16 cellular contexts compared by ENCODE assay signal in genomic region chr2:191122638-191123294, GRCh38. TPM values are rescaled to one million over a fixed set of nuclear protein-coding genes. Genes with fewer than 3 reads are reported as not detected.
DNase-seq lines count a peak whose midpoint lies in the region; ATAC-seq and TF ChIP-seq lines count a peak whose summit lies in the region.
"Had no signal": no experiment of that assay in that cellular context is flagged by ENCODE, and none has a peak within 500 bp of the region (broad histone marks: within the 10 kb centered on the region; RNA-seq: fewer than 3 reads in every experiment).

No MANE protein-coding gene starts in this region.

- intact Hi-C loops in activated T-helper 1 cell treated with anti-CD3 and anti-CD28 coated beads, Interleukin-12 subunit alpha, Interleukin-12 subunit beta, Interleukin-2, Interleukin-4 antibody, amounts not matched to agents 30 ng/mL and 10 ng/mL and 1 ng/mL, durations not matched to agents 14 hours and 24 hours and 36 hours (cut with micrococcal nuclease), result no loop called here
- intact Hi-C loops in breast epithelium (cut with DNase I; ENCODE audit: low total_unique reads), result no loop called here

- no peak for TF ChIP-seq CTCF in breast epithelium (IDR thresholded peaks at IDR 0.05)

- H3K4me1 ChIP-seq in CD8-positive, alpha-beta memory T cell (ENCODE audit: insufficient read depth, low read length), result peaks cover 36% of the 10 kb centered on the region
- H3K4me1 ChIP-seq in breast epithelium, result no peaks in the 10 kb centered on the region
- H3K4me1 ChIP-seq: transverse colon had no signal

- peaks cover 71 to 90% (median 82%) of the 10 kb centered on the region in 3 donors for H3K4me1 Mint-ChIP-seq in CD8-positive, alpha-beta memory T cell
- H3K4me1 Mint-ChIP-seq in activated T-helper 1 cell treated with anti-CD3 and anti-CD28 coated beads, Interleukin-12 subunit alpha, Interleukin-12 subunit beta, Interleukin-2, Interleukin-4 antibody, amounts not matched to agents 30 ng/mL and 10 ng/mL and 1 ng/mL, durations not matched to agents 14 hours and 24 hours and 36 hours (ENCODE audit: low read depth), result peaks cover 58% of the 10 kb centered on the region

- peak overlapping the region; percentile 8 to 89 (median 62) for H3K27ac Mint-ChIP-seq in CD8-positive, alpha-beta memory T cell
- peak overlapping the region; percentile 15 for H3K27ac Mint-ChIP-seq in activated T-helper 1 cell treated with anti-CD3 and anti-CD28 coated beads, Interleukin-12 subunit alpha, Interleukin-12 subunit beta, Interleukin-2, Interleukin-4 antibody, amounts not matched to agents 30 ng/mL and 10 ng/mL and 1 ng/mL, durations not matched to agents 14 hours and 24 hours and 36 hours

- POLR2A ChIA-PET in CD8-positive, alpha-beta memory T cell (lab: Charles Lee), result no interaction called here

- no peaks in the 10 kb centered on the region for H3K36me3 ChIP-seq in CD8-positive, alpha-beta memory T cell (ENCODE audit: insufficient read depth, low read length)
- H3K36me3 ChIP-seq in breast epithelium, result no peaks in the 10 kb centered on the region
- H3K36me3 ChIP-seq: transverse colon had no signal

- H3K36me3 Mint-ChIP-seq in CD8-positive, alpha-beta memory T cell, result peaks cover 10 to 67% (median 33%) of the 10 kb centered on the region in 3 donors
- H3K36me3 Mint-ChIP-seq in activated T-helper 1 cell treated with anti-CD3 and anti-CD28 coated beads, Interleukin-12 subunit alpha, Interleukin-12 subunit beta, Interleukin-2, Interleukin-4 antibody, amounts not matched to agents 30 ng/mL and 10 ng/mL and 1 ng/mL, durations not matched to agents 14 hours and 24 hours and 36 hours (ENCODE audit: low read depth), result peaks cover 50% of the 10 kb centered on the region

- TF ChIP-seq POLR2A in breast epithelium (IDR thresholded peaks at IDR 0.05), result no peak

- no peak overlapping the region for H3K4me3 ChIP-seq in CD8-positive, alpha-beta memory T cell (ENCODE audit: low read length)
- H3K4me3 ChIP-seq in breast epithelium, result no peak overlapping the region
- H3K4me3 ChIP-seq: transverse colon had no signal

- no peaks in the 10 kb centered on the region for H3K27me3 Mint-ChIP-seq in CD8-positive, alpha-beta memory T cell
- no peaks in the 10 kb centered on the region for H3K27me3 Mint-ChIP-seq in activated T-helper 1 cell treated with anti-CD3 and anti-CD28 coated beads, Interleukin-12 subunit alpha, Interleukin-12 subunit beta, Interleukin-2, Interleukin-4 antibody, amounts not matched to agents 30 ng/mL and 10 ng/mL and 1 ng/mL, durations not matched to agents 14 hours and 24 hours and 36 hours (ENCODE audit: insufficient read depth)
- H3K27me3 Mint-ChIP-seq: naive thymus-derived CD4-positive, alpha-beta T cell had no signal

- no peaks in the 10 kb centered on the region for H3K27me3 ChIP-seq in CD8-positive, alpha-beta memory T cell (ENCODE audit: insufficient read depth, low read length, poor library complexity, severe bottlenecking)
- no peaks in the 10 kb centered on the region for H3K27me3 ChIP-seq in breast epithelium
- H3K27me3 ChIP-seq: transverse colon had no signal

- no peaks in the 10 kb centered on the region for H3K9me3 Mint-ChIP-seq in CD8-positive, alpha-beta memory T cell
- peaks cover 4% of the 10 kb centered on the region for H3K9me3 Mint-ChIP-seq in activated T-helper 1 cell treated with anti-CD3 and anti-CD28 coated beads, Interleukin-12 subunit alpha, Interleukin-12 subunit beta, Interleukin-2, Interleukin-4 antibody, amounts not matched to agents 30 ng/mL and 10 ng/mL and 1 ng/mL, durations not matched to agents 14 hours and 24 hours and 36 hours

- ATAC-seq in GM18868 (IDR thresholded peaks at IDR 0.05; ENCODE audit: unreplicated experiment) (peak; percentile 93), HG02884 (IDR thresholded peaks at IDR 0.05; ENCODE audit: unreplicated experiment) (peak; percentile 78)
- ATAC-seq: left ventricle myocardium superior; naive thymus-derived CD4-positive, alpha-beta T cell; SK-N-SH treated with all-trans-retinoic acid at 6 μM for 48 hours had no signal

- CTCF ChIA-PET in CD8-positive, alpha-beta memory T cell (lab: Charles Lee), result no interaction called here

- no peak for DNase-seq in CD8-positive, alpha-beta memory T cell
- DNase-seq in activated T-helper 1 cell treated with anti-CD3 and anti-CD28 coated beads, Interleukin-12 subunit alpha, Interleukin-12 subunit beta, Interleukin-2, Interleukin-4 antibody, amounts not matched to agents 30 ng/mL and 10 ng/mL and 1 ng/mL, durations not matched to agents 14 hours and 24 hours and 36 hours (ENCODE audit: low spot score), result no peak
- no peak for DNase-seq in G401 (ENCODE audit: low spot score)
- DNase-seq in breast epithelium (ENCODE audit: low spot score in 2 of 2), result no peak
- DNase-seq in hepatic stellate cell (ENCODE audit: low spot score), result no peak
- no peak for DNase-seq in GM19238 (ENCODE audit: insufficient read length, low spot score)
- DNase-seq: activated CD8-positive, alpha-beta memory T cell treated with anti-CD3 and anti-CD28 coated beads, Interleukin-2, amount 50 U/mL, for 48 hours; dermis blood vessel endothelial cell; IMR-90; left ventricle myocardium superior; naive thymus-derived CD4-positive, alpha-beta T cell; stimulated activated CD8-positive, alpha-beta memory T cell treated with anti-CD3 and anti-CD28 coated beads, Interleukin-4, amount 100 ng/mL, for 48 hours; transverse colon had no signal

- in situ Hi-C loops in G401 (cut with HindIII; ENCODE audit: low sequenced_read_pairs), result no loop called here

- no peak overlapping the region for H3K27ac ChIP-seq in CD8-positive, alpha-beta memory T cell (ENCODE audit: low read depth, low read length)
- H3K27ac ChIP-seq in breast epithelium, result no peak overlapping the region
- H3K27ac ChIP-seq: transverse colon had no signal

- peak overlapping the region in 1 of 7 donors; percentile 28 for H3K4me3 Mint-ChIP-seq in CD8-positive, alpha-beta memory T cell
- H3K4me3 Mint-ChIP-seq in activated T-helper 1 cell treated with anti-CD3 and anti-CD28 coated beads, Interleukin-12 subunit alpha, Interleukin-12 subunit beta, Interleukin-2, Interleukin-4 antibody, amounts not matched to agents 30 ng/mL and 10 ng/mL and 1 ng/mL, durations not matched to agents 14 hours and 24 hours and 36 hours, result no peak overlapping the region
- H3K4me3 Mint-ChIP-seq: naive thymus-derived CD4-positive, alpha-beta T cell had no signal

- H3K9me3 ChIP-seq in CD8-positive, alpha-beta memory T cell (ENCODE audit: low read length), result no peaks in the 10 kb centered on the region
- no peaks in the 10 kb centered on the region for H3K9me3 ChIP-seq in breast epithelium
- H3K9me3 ChIP-seq: transverse colon had no signal

RNA-seq across cellular contexts. Expression of gene STAT4, which starts 28.0 kb away (rescaled TPM):
- total RNA-seq in CD8-positive, alpha-beta memory T cell, result 10 to 100 TPM; 53.0 to 54.7 TPM
- polyA plus RNA-seq in CD8-positive, alpha-beta memory T cell, result 88.2 TPM
- total RNA-seq in activated T-helper 1 cell treated with anti-CD3 and anti-CD28 coated beads, Interleukin-12 subunit alpha, Interleukin-12 subunit beta, Interleukin-2, Interleukin-4 antibody, amounts not matched to agents 30 ng/mL and 10 ng/mL and 1 ng/mL, durations not matched to agents 14 hours and 24 hours and 36 hours, result 57.4 and 62.1 TPM in 2 replicates
- not detected in 2 replicates for total RNA-seq in G401 (2014; rRNA removed; shearing (Covaris generic))
- total RNA-seq in breast epithelium, result 1 to 10 TPM; 1.6 to 5.9 (median 3.6) TPM
